Comparison of ENCODE assay signal across 11 cellular contexts in genomic region chr9:92405770-92406169, GRCh38. TPM values are rescaled to one million over a fixed set of nuclear protein-coding genes. Genes with fewer than 3 reads are reported as not detected.
DNase-seq lines count a peak whose midpoint lies in the region; FAIRE-seq and TF ChIP-seq lines count a peak whose summit lies in the region.
"Had no signal": no experiment of that assay in that cellular context is flagged by ENCODE, and none has a peak within 500 bp of the region (broad histone marks: within the 10 kb centered on the region; RNA-seq: fewer than 3 reads in every experiment).

No MANE protein-coding gene starts in this region.

- H3K18ac ChIP-seq in neuronal stem cell (ENCODE audit: low read length) = no peak overlapping the region

- no peaks in the 10 kb centered on the region for H3K79me1 ChIP-seq in neuronal stem cell (ENCODE audit: low read depth, low read length)

- TF ChIP-seq CTCF in MM.1S (IDR thresholded peaks at IDR 0.05; ENCODE audit: low read length) = no peak
- TF ChIP-seq CTCF in fibroblast of villous mesenchyme (IDR thresholded peaks at IDR 0.05; ENCODE audit: insufficient read depth, low read depth, low read length) = no peak
- TF ChIP-seq CTCF in sigmoid colon (IDR thresholded peaks at IDR 0.05) = no peak
- TF ChIP-seq CTCF in adrenal gland (IDR thresholded peaks at IDR 0.05) = no peak

- H3K4me3 Mint-ChIP-seq in activated CD4-positive, alpha-beta memory T cell treated with anti-CD3 and anti-CD28 coated beads, Interleukin-2, amount 10 ng/mL, durations not matched to agents 7 days and 5 days = no peak overlapping the region

- H2BK5ac ChIP-seq in neuronal stem cell (ENCODE audit: low read length) = no peak overlapping the region

- H3K23ac ChIP-seq in neuronal stem cell (ENCODE audit: low read depth, low read length, poor library complexity) = no peak overlapping the region

- H3K36me3 ChIP-seq in MM.1S (replicated peaks; ENCODE audit: insufficient read depth, low read length) (no peaks in the 10 kb centered on the region), sigmoid colon (no peaks in the 10 kb centered on the region), adrenal gland (replicated peaks in 1 of 2) (no peaks in the 10 kb centered on the region), neuronal stem cell (replicated peaks in 1 of 2; ENCODE audit: control insufficient read depth in 2 of 2, insufficient read depth in 2 of 2, low read length in 2 of 2) (no peaks in the 10 kb centered on the region)
- H3K36me3 ChIP-seq: brain microvascular endothelial cell had no signal

- intact Hi-C loops in sigmoid colon (cut with DNase I) = no loop called here
- intact Hi-C loops in adrenal gland (cut with DNase I) = no loop called here

- no peaks in the 10 kb centered on the region for H3K9me2 ChIP-seq in MM.1S (replicated peaks; ENCODE audit: insufficient read depth, low read length)

- H3K4me3 ChIP-seq in MM.1S (ENCODE audit: low read length) = no peak overlapping the region
- H3K4me3 ChIP-seq in fibroblast of villous mesenchyme (ENCODE audit: low read depth, low read length) = no peak overlapping the region
- peak overlapping the region in 1 of 4 donors; percentile 2 for H3K4me3 ChIP-seq in sigmoid colon
- H3K4me3 ChIP-seq in adrenal gland = no peak overlapping the region
- H3K4me3 ChIP-seq in neuronal stem cell (ENCODE audit: low read length in 2 of 2) = no peak overlapping the region

- H3K4me2 ChIP-seq in MM.1S (ENCODE audit: low read depth, low read length) (peak overlapping the region; percentile 75; the same call in 1 of the 2 replicates), neuronal stem cell (ENCODE audit: insufficient read depth, low read length, poor library complexity, severe bottlenecking) (no peak overlapping the region)

- H3K27ac Mint-ChIP-seq in activated CD4-positive, alpha-beta memory T cell treated with anti-CD3 and anti-CD28 coated beads, Interleukin-2, amount 10 ng/mL, durations not matched to agents 7 days and 5 days = no peak overlapping the region
- H3K27ac Mint-ChIP-seq: progenitor cell of endocrine pancreas had no signal

- H3K27me3 Mint-ChIP-seq in activated CD4-positive, alpha-beta memory T cell treated with anti-CD3 and anti-CD28 coated beads, Interleukin-2, amount 10 ng/mL, durations not matched to agents 7 days and 5 days = no peaks in the 10 kb centered on the region
- H3K27me3 Mint-ChIP-seq: progenitor cell of endocrine pancreas had no signal

- WGBS in sigmoid colon, 2 donors = 27 to 63% methylated on average over 4 of the region's 4 CpGs
- 42 to 59% (median 47%) methylated on average over 4 of the region's 4 CpGs for WGBS in adrenal gland, 4 donors
- WGBS in neuronal stem cell (ENCODE audit: extremely low coverage in 2 of 2, insufficient read length in 2 of 2, insufficient replicate concordance in 1 of 2), 2 donors = no CpG with 5 or more reads among the region's 4 CpGs

- H3F3A ChIP-seq in MM.1S (ENCODE audit: insufficient read depth, low read length) = peaks cover 11% of the 10 kb centered on the region

- DNase-seq in GM12891 (ENCODE audit: insufficient read length, low spot score) = no peak
- no peak for DNase-seq in MM.1S
- peak; percentile 28 for DNase-seq in fibroblast of villous mesenchyme (ENCODE audit: low read depth)
- DNase-seq in sigmoid colon = no peak
- no peak for DNase-seq in adrenal gland
- no peak for DNase-seq in neuronal stem cell (ENCODE audit: low spot score)
- DNase-seq in activated CD4-positive, alpha-beta memory T cell treated with anti-CD3 and anti-CD28 coated beads, Interleukin-2, amount 10 ng/mL, durations not matched to agents 7 days and 5 days = no peak
- DNase-seq: activated CD8-positive, alpha-beta memory T cell treated with anti-CD3 and anti-CD28 coated beads, Interleukin-2, amount 50 U/mL, for 4 hours; brain microvascular endothelial cell; stimulated activated naive CD4-positive, alpha-beta T cell treated with Interleukin-2 at 50 U/mL for 16 hours had no signal

- no peak overlapping the region for H2BK15ac ChIP-seq in neuronal stem cell (ENCODE audit: low read length)

- H3K27ac ChIP-seq in MM.1S (ENCODE audit: low read length) (peak overlapping the region; percentile 51; the same call in 1 of the 2 replicates), sigmoid colon (peak overlapping the region; percentile 2 to 69 (median 59)), adrenal gland (peak overlapping the region in 2 of 5 donors; percentile 14 to 26), neuronal stem cell (replicated peaks; ENCODE audit: low read length) (no peak overlapping the region)
- H3K27ac ChIP-seq: brain microvascular endothelial cell had no signal

- peaks cover 8% of the 10 kb centered on the region; the same call in 1 of the 2 replicates for H3K79me2 ChIP-seq in MM.1S (ENCODE audit: low read length)

- no peak overlapping the region for H2BK12ac ChIP-seq in neuronal stem cell (ENCODE audit: low read length)

- CTCF ChIA-PET in activated CD4-positive, alpha-beta memory T cell treated with anti-CD3 and anti-CD28 coated beads, Interleukin-2, amount 10 ng/mL, durations not matched to agents 7 days and 5 days (lab: Charles Lee) = interaction anchor here (2.1 kb wide), 1 partner anchor 385 kb away, joined by 5 read pairs; no protein-coding TSS in a partner anchor

- H3K4me1 ChIP-seq in MM.1S (ENCODE audit: low read length) (peaks cover 17% of the 10 kb centered on the region), sigmoid colon (peaks cover 0 to 60% (median 45%) of the 10 kb centered on the region in 4 donors), adrenal gland (replicated peaks in 1 of 2) (peaks cover 0 to 19% of the 10 kb centered on the region in 2 donors), neuronal stem cell (ENCODE audit: control insufficient read depth in 2 of 2, insufficient read depth in 1 of 2, low read depth in 1 of 2, low read length in 2 of 2) (peaks cover 0 to 6% of the 10 kb centered on the region in 2 donors)

- 0 out of 2 replicates have a peak overlapping the region, but pooled peaks have one; percentile 15 for H3K9ac ChIP-seq in MM.1S (ENCODE audit: low read length)
- H3K9ac ChIP-seq in neuronal stem cell (ENCODE audit: low read depth, low read length, poor library complexity) = no peak overlapping the region

- H3K27me3 ChIP-seq in MM.1S (replicated peaks; ENCODE audit: insufficient read depth, low read length) (no peaks in the 10 kb centered on the region), sigmoid colon (no peaks in the 10 kb centered on the region), adrenal gland (no peaks in the 10 kb centered on the region), neuronal stem cell (ENCODE audit: control insufficient read depth in 3 of 3, insufficient read depth in 3 of 3, low read depth in 1 of 3, low read length in 3 of 3) (no peaks in the 10 kb centered on the region)
- H3K27me3 ChIP-seq: brain microvascular endothelial cell had no signal

- TF ChIP-seq EP300 in sigmoid colon (IDR thresholded peaks at IDR 0.05) = no peak

- H4K91ac ChIP-seq in neuronal stem cell (ENCODE audit: low read depth, low read length, poor library complexity) = no peak overlapping the region

- no peak overlapping the region for H3K4ac ChIP-seq in neuronal stem cell (ENCODE audit: low read length)

- H3K9me3 Mint-ChIP-seq in activated CD4-positive, alpha-beta memory T cell treated with anti-CD3 and anti-CD28 coated beads, Interleukin-2, amount 10 ng/mL, durations not matched to agents 7 days and 5 days = no peaks in the 10 kb centered on the region

- no peak overlapping the region for H3K14ac ChIP-seq in neuronal stem cell (ENCODE audit: low read length)

- no peaks in the 10 kb centered on the region for H3K36me3 Mint-ChIP-seq in activated CD4-positive, alpha-beta memory T cell treated with anti-CD3 and anti-CD28 coated beads, Interleukin-2, amount 10 ng/mL, durations not matched to agents 7 days and 5 days (ENCODE audit: low read depth)

- H2AK5ac ChIP-seq in neuronal stem cell (ENCODE audit: low read depth, low read length) = no peak overlapping the region

- FAIRE-seq in GM12891 (lab: Jason Lieb, UNC) = peak; percentile 40

- no peak overlapping the region for H2BK120ac ChIP-seq in neuronal stem cell (ENCODE audit: low read depth, low read length)

- H4K8ac ChIP-seq in neuronal stem cell (ENCODE audit: low read depth, low read length) = no peak overlapping the region

- POLR2A ChIA-PET in activated CD4-positive, alpha-beta memory T cell treated with anti-CD3 and anti-CD28 coated beads, Interleukin-2, amount 10 ng/mL, durations not matched to agents 7 days and 5 days (lab: Charles Lee) = no interaction called here

- no peaks in the 10 kb centered on the region for H3K9me3 ChIP-seq in MM.1S (replicated peaks; ENCODE audit: insufficient read depth, low read length)
- no peaks in the 10 kb centered on the region for H3K9me3 ChIP-seq in sigmoid colon
- no peaks in the 10 kb centered on the region for H3K9me3 ChIP-seq in adrenal gland (replicated peaks in 1 of 3)
- no peaks in the 10 kb centered on the region for H3K9me3 ChIP-seq in neuronal stem cell (replicated peaks in 1 of 2; ENCODE audit: control insufficient read depth in 2 of 2, insufficient read depth in 1 of 2, low read depth in 1 of 2, low read length in 2 of 2)

- TF ChIP-seq POLR2A in GM12891 (IDR thresholded peaks at IDR 0.05; ENCODE audit: low read depth, low read length) = no peak
- TF ChIP-seq POLR2A in sigmoid colon (IDR thresholded peaks at IDR 0.05) = no peak
- no peak for TF ChIP-seq POLR2A in adrenal gland (IDR thresholded peaks at IDR 0.05)

- H4K20me1 ChIP-seq in MM.1S (ENCODE audit: insufficient read depth, low read length) = no peaks in the 10 kb centered on the region

- H2AFZ ChIP-seq in MM.1S (ENCODE audit: low read length) (peak overlapping the region; percentile 37), neuronal stem cell (ENCODE audit: low read length) (no peak overlapping the region)

- H3K4me1 Mint-ChIP-seq in activated CD4-positive, alpha-beta memory T cell treated with anti-CD3 and anti-CD28 coated beads, Interleukin-2, amount 10 ng/mL, durations not matched to agents 7 days and 5 days = peaks cover 24% of the 10 kb centered on the region

RNA-seq across cellular contexts. Expression of gene OGN, which starts 1.4 kb away (rescaled TPM):
- not detected for polyA plus RNA-seq in GM12891 (2012; ENCODE audit: low read depth, missing spikeins)
- total RNA-seq in fibroblast of villous mesenchyme = not detected in 2 replicates
- 10 to 100 TPM; 41.8 to 93.3 (median 59.8) TPM for total RNA-seq in sigmoid colon
- polyA plus RNA-seq in sigmoid colon = 10 to 100 TPM in 1 of 3 donors, 1 to 10 TPM in 2; 1.6 to 10.8 (median 4.4) TPM
- 10 to 100 TPM in 5 of 8 donors, 1 to 10 TPM in 3; 3.0 to 33.2 (median 14.4) TPM for total RNA-seq in adrenal gland
- polyA plus RNA-seq in adrenal gland = 10 to 100 TPM in 2 of 3 donors, 1 to 10 TPM in 1; 7.7 to 21.1 (median 13.9) TPM
- not detected for polyA plus RNA-seq in neuronal stem cell (2013, experiment 1 of 2)
- polyA plus RNA-seq in neuronal stem cell (2013, experiment 2 of 2) = not detected
- total RNA-seq in activated CD4-positive, alpha-beta memory T cell treated with anti-CD3 and anti-CD28 coated beads, Interleukin-2, amount 10 ng/mL, durations not matched to agents 7 days and 5 days = not detected
- total RNA-seq: progenitor cell of endocrine pancreas had no signal

RNA-seq across cellular contexts. Expression of gene OMD, which starts 18.5 kb away (rescaled TPM):
- not detected for polyA plus RNA-seq in GM12891 (2012; ENCODE audit: low read depth, missing spikeins)
- total RNA-seq in fibroblast of villous mesenchyme (not detected in 2 replicates), sigmoid colon (10 to 100 TPM in 3 of 4 donors, 1 to 10 TPM in 1; 6.5 to 23.9 (median 16.7) TPM), adrenal gland (10 to 100 TPM in 1 of 8 donors, 1 to 10 TPM in 6, under 1 TPM in 1; 0.72 to 18.1 (median 5.5) TPM)
- polyA plus RNA-seq in sigmoid colon (1 to 10 TPM in 2 of 3 donors, not detected in 1; 1.0 to 3.0 TPM), adrenal gland (10 to 100 TPM in 1 of 3 donors, 1 to 10 TPM in 2; 6.4 to 12.3 (median 7.5) TPM)
- polyA plus RNA-seq in neuronal stem cell (2013, experiment 1 of 2) = not detected
- polyA plus RNA-seq in neuronal stem cell (2013, experiment 2 of 2) = not detected
- total RNA-seq in activated CD4-positive, alpha-beta memory T cell treated with anti-CD3 and anti-CD28 coated beads, Interleukin-2, amount 10 ng/mL, durations not matched to agents 7 days and 5 days = not detected
- total RNA-seq: progenitor cell of endocrine pancreas had no signal
